ENCODE assay signal across 10 cellular contexts in genomic region chr4:122224348-122224747, GRCh38.
DNase-seq lines count a peak whose midpoint lies in the region; ATAC-seq and TF ChIP-seq lines count a peak whose summit lies in the region.
"Had no signal": no experiment of that assay in that cellular context is flagged by ENCODE, and none has a peak within 500 bp of the region (broad histone marks: within the 10 kb centered on the region; RNA-seq: fewer than 3 reads in every experiment).

No MANE protein-coding gene starts in this region.

- peaks cover 16% of the 10 kb centered on the region for H3K36me3 Mint-ChIP-seq in nephron progenitor cell (ENCODE audit: low read depth)

- in situ Hi-C loops in KBM-7 (cut with MboI; ENCODE audit: low pct_unique_long_range_greater_than_20kb, low sequenced_read_pairs), result no loop called here

- TF ChIP-seq CTCF in nephron progenitor cell (IDR thresholded peaks at IDR 0.05), result peak; percentile 32

- no peaks in the 10 kb centered on the region for H3K4me1 Mint-ChIP-seq in nephron progenitor cell
- H3K4me1 Mint-ChIP-seq: activated B cell treated with CpG ODN at 0.5 μM for 24 hours had no signal

- ATAC-seq in HG02642 (IDR thresholded peaks at IDR 0.05; ENCODE audit: poor library complexity, unreplicated experiment), result no peak

- H3K27me3 Mint-ChIP-seq in nephron progenitor cell (ENCODE audit: low read depth, poor library complexity), result no peaks in the 10 kb centered on the region
- H3K27me3 Mint-ChIP-seq: activated B cell treated with CpG ODN at 0.5 μM for 24 hours had no signal

- H3K9me3 Mint-ChIP-seq in nephron progenitor cell, result no peaks in the 10 kb centered on the region
- H3K9me3 Mint-ChIP-seq: activated B cell treated with CpG ODN at 0.5 μM for 24 hours had no signal

- no peak overlapping the region for H3K27ac Mint-ChIP-seq in nephron progenitor cell
- H3K27ac Mint-ChIP-seq: activated B cell treated with CpG ODN at 0.5 μM for 24 hours had no signal

- no peak overlapping the region for H3K4me3 Mint-ChIP-seq in nephron progenitor cell
- H3K4me3 Mint-ChIP-seq: activated B cell treated with CpG ODN at 0.5 μM for 24 hours had no signal

- DNase-seq in NCI-H82 (lab: John Stamatoyannopoulos, UW) (peak; percentile 54), NCI-H82 treated with DMSO at 0.1 percent for 48 hours (lab: John Stamatoyannopoulos, UW; ENCODE audit: unreplicated experiment) (no peak), KBM-7 (peak; percentile 7), amniotic epithelial cell (ENCODE audit: low read depth) (peak; percentile 17), nephron progenitor cell (peak; percentile 6), MV-4-11 (lab: John Stamatoyannopoulos, UW) (no peak), COLO668 (lab: John Stamatoyannopoulos, UW; ENCODE audit: unreplicated experiment) (no peak)
- DNase-seq: activated B cell treated with CpG ODN at 0.5 μM for 24 hours, NCI-H1436 had no signal

Comparison
In these comparisons a context has a peak if more than half of its experiments do, and no peak if none do; other contexts are left out.
1. DNase-seq: peak in NCI-H82 (single experiment), KBM-7 (single experiment), amniotic epithelial cell (single experiment) and nephron progenitor cell (single experiment); none in NCI-H82 treated with DMSO at 0.1 percent for 48 hours (single experiment), MV-4-11 (single experiment) and COLO668 (single experiment).